9 cellular contexts compared by ENCODE assay signal in the genomic region with DNA sequence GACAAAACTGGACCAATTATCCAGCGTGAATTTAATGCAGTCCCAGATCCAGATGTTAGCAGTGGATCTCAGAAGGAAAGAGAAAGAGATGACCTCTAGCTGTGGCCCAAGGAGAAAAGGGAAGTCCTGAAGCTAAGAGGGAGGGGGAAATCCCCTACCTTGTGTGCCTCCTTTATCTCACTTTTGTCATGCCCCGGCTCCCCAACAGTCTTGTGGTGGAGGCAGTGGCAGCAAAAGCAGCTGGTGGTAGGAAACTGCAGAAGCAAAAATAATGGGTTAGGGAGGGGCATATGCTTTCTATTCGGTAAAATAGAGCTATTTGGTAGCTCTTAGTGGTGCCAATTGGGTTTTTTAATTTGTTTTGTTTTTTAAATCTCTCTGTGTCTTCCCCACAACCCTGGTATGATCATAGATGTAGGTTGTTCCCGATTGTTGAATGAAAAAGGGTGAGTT. TPM values are rescaled to one million over a fixed set of nuclear protein-coding genes. Genes with fewer than 3 reads are reported as not detected.
DNase-seq lines count a peak whose midpoint lies in the region; ATAC-seq, FAIRE-seq and TF ChIP-seq lines count a peak whose summit lies in the region.
"Had no signal": no experiment of that assay in that cellular context is flagged by ENCODE, and none has a peak within 500 bp of the region (broad histone marks: within the 10 kb centered on the region; RNA-seq: fewer than 3 reads in every experiment).

No MANE protein-coding gene starts in this region.

- ATAC-seq in HG03520 (IDR thresholded peaks at IDR 0.05; ENCODE audit: unreplicated experiment) (peak; percentile 98), PC-3 (no peak)

- CTCF ChIA-PET in PC-3 (lab: Charles Lee) = no interaction called here

- no peaks in the 10 kb centered on the region for H3K79me1 ChIP-seq in mesendoderm (ENCODE audit: low read length)

- H2AK5ac ChIP-seq in mesendoderm (ENCODE audit: low read length) = no peak overlapping the region

- H2BK120ac ChIP-seq in mesendoderm (ENCODE audit: low read depth, low read length) = no peak overlapping the region

- no peak overlapping the region for H2BK15ac ChIP-seq in mesendoderm (replicated peaks; ENCODE audit: low read depth)

- FAIRE-seq in HTR-8/SVneo (lab: Jason Lieb, UNC) = no peak

- WGBS in mesendoderm (ENCODE audit: extremely low coverage, insufficient coverage, low lambda C conversion rate) = no CpG with 5 or more reads among the region's 4 CpGs

- H3K27me3 ChIP-seq in PC-3 (ENCODE audit: low read length) (no peaks in the 10 kb centered on the region), mesendoderm (ENCODE audit: insufficient read depth, low read length, poor library complexity) (no peaks in the 10 kb centered on the region), dorsolateral prefrontal cortex (peaks cover 0 to 23% (median 5%) of the 10 kb centered on the region in 45 donors)

- no peak overlapping the region for H3K23ac ChIP-seq in mesendoderm (ENCODE audit: low read length)

- H4K8ac ChIP-seq in mesendoderm (ENCODE audit: low read depth, low read length) = no peak overlapping the region

- H3K4ac ChIP-seq in mesendoderm (ENCODE audit: low read depth, low read length) = no peak overlapping the region

- H3K4me2 ChIP-seq in PC-3 (ENCODE audit: low read length) (no peak overlapping the region), mesendoderm (ENCODE audit: low read length) (no peak overlapping the region)

- no peaks in the 10 kb centered on the region for H3F3A ChIP-seq in PC-3 (ENCODE audit: low read length, unreplicated experiment)

- no peak overlapping the region for H2BK5ac ChIP-seq in mesendoderm (ENCODE audit: low read length)

- H3K4me1 ChIP-seq in PC-3 (ENCODE audit: insufficient read depth, low read length) (no peaks in the 10 kb centered on the region), mesendoderm (ENCODE audit: control insufficient read depth, low read depth, low read length) (no peaks in the 10 kb centered on the region)

- H3K4me3 ChIP-seq in PC-3 (ENCODE audit: low read length) (no peak overlapping the region), mesendoderm (ENCODE audit: low read length) (no peak overlapping the region), dorsolateral prefrontal cortex (no peak overlapping the region)
- H3K4me3 ChIP-seq: skin epidermis had no signal

- H3K9me3 ChIP-seq in PC-3 (ENCODE audit: low read length) = 0 out of 2 replicates have a peak, but pooled peaks cover 6% of the 10 kb centered on the region

- peak; percentile 42 for DNase-seq in GM20000 (ENCODE audit: low spot score)
- peak; percentile 22 for DNase-seq in activated gamma-delta T cell treated with anti-CD3 and anti-CD28 coated beads, Interleukin-2, amount 50 U/mL, for 16 hours (ENCODE audit: low read depth)
- DNase-seq in PC-3 = no peak
- DNase-seq in mesendoderm = no peak
- no peak for DNase-seq in HTR-8/SVneo (ENCODE audit: insufficient read length, low spot score)
- DNase-seq in dorsolateral prefrontal cortex = no peak

- no peak overlapping the region for H3K18ac ChIP-seq in mesendoderm (ENCODE audit: low read length)

- TF ChIP-seq CTCF in GM12872 (IDR thresholded peaks at IDR 0.05; ENCODE audit: insufficient read depth, low read depth, low read length) (peak; percentile 23; the same call in 1 of the 3 replicates), GM20000 (IDR thresholded peaks at IDR 0.05; ENCODE audit: extremely low read depth, missing control alignments) (no peak), PC-3 (conservative IDR thresholded peaks at IDR 0.05; ENCODE audit: low read depth, low read length) (no peak), dorsolateral prefrontal cortex (IDR thresholded peaks at IDR 0.05 in 54 of 56, conservative IDR thresholded peaks at IDR 0.05 in 2 of 56; ENCODE audit: low read depth in 1 of 56, partially characterized antibody in 56 of 56) (no peak)

- H3K79me2 ChIP-seq in PC-3 (ENCODE audit: low read length) = no peaks in the 10 kb centered on the region
- H3K79me2 ChIP-seq in mesendoderm (ENCODE audit: control insufficient read depth, insufficient read depth, low read length) = no peaks in the 10 kb centered on the region

- no peaks in the 10 kb centered on the region for H4K20me1 ChIP-seq in PC-3 (ENCODE audit: low read length)

- no peak overlapping the region for H3K56ac ChIP-seq in mesendoderm (ENCODE audit: low read length)

- POLR2A ChIA-PET in PC-3 (lab: Charles Lee; ENCODE audit: unreplicated experiment) = no interaction called here

- H2AFZ ChIP-seq in PC-3 (ENCODE audit: low read length) = no peak overlapping the region

- H3K9me2 ChIP-seq in PC-3 (replicated peaks; ENCODE audit: low read length) = no peaks in the 10 kb centered on the region

- intact Hi-C loops in PC-3 (cut with micrococcal nuclease) = no loop called here
- intact Hi-C loops in dorsolateral prefrontal cortex (cut with DNase I) = no loop called here

- H3K27ac ChIP-seq in PC-3 (ENCODE audit: low read length) = no peak overlapping the region
- H3K27ac ChIP-seq in mesendoderm (ENCODE audit: low read depth, low read length) = no peak overlapping the region
- no peak overlapping the region for H3K27ac ChIP-seq in dorsolateral prefrontal cortex

- no TSS peak for BruUV-seq in PC-3 (replicated peaks; lab: Mats Ljungman, UMichigan)

- H3K36me3 ChIP-seq in PC-3 (ENCODE audit: low read depth, low read length) (no peaks in the 10 kb centered on the region), mesendoderm (ENCODE audit: control insufficient read depth, insufficient read depth, low read length) (no peaks in the 10 kb centered on the region)

- H3K9ac ChIP-seq in PC-3 (ENCODE audit: low read length) (no peak overlapping the region), mesendoderm (ENCODE audit: low read length) (no peak overlapping the region)

- H4K5ac ChIP-seq in mesendoderm (ENCODE audit: low read length) = no peak overlapping the region

RNA-seq across cellular contexts. Expression of gene MCTP2, which starts 56.5 kb away (rescaled TPM):
- total RNA-seq in PC-3 (2014; rRNA removed) (6.2 and 9.8 TPM in 2 replicates), dorsolateral prefrontal cortex (10 to 100 TPM in 9 of 120 experiments, 1 to 10 TPM in 111; 1.2 to 13.6 (median 5.3) TPM)
- 1.4 TPM for polyA plus RNA-seq in mesendoderm (2013, experiment 1 of 2)
- 1.5 TPM for polyA plus RNA-seq in mesendoderm (2013, experiment 2 of 2)

Comparison
In these comparisons a context has a peak if more than half of its experiments do, and no peak if none do; other contexts are left out.
1. DNase-seq: peak in GM20000 (single experiment) and activated gamma-delta T cell treated with anti-CD3 and anti-CD28 coated beads, Interleukin-2, amount 50 U/mL, for 16 hours (single experiment); none in PC-3 (single experiment), mesendoderm (single experiment), HTR-8/SVneo (single experiment) and dorsolateral prefrontal cortex (0 of 10).